10 cellular contexts compared by ENCODE assay signal in the genomic region with DNA sequence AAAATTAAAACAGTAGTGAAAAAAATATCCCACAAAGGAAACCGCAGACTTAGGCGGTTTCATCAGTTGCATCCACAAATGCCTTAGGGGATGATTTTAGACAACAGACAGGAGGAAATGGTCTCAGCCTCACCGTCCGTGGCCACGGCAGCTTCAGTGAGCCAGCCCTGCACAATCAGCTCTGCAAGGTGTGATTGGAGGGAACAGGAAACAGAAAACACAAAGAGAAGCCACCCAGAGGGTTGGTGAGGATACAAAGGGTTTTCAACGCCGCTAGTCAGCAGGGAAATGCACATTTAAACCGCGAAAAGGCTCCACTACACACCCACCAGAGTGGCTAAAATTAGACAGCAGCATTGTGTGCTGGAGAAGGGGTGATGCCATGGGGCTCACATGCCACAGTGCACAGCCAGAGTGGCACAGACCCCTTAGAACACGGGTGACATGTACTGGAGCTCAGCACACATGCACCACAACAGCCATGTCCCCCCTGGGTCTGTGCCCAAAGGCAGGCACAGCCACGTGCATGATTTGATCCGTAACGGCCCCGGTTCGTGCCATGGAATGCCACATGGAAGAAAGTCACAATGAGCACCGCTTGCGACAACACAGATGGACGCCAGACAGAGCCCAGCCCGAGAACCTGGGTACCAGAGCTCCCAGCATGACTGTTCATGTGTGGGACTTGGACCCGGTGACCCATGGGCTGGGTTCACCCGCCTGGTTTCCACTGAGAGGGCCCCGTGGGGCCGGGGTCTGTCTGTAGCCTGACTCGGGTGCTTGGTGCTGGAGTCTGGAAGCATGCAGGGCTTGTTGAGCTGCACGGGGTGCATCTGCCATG. TPM values are rescaled to one million over a fixed set of nuclear protein-coding genes. Genes with fewer than 3 reads are reported as not detected.
A peak's percentile ranks its signal among the peaks of the same experiment; 100 is the strongest.
DNase-seq lines count a peak whose midpoint lies in the region; ATAC-seq, FAIRE-seq and TF ChIP-seq lines count a peak whose summit lies in the region.
"Had no signal": no experiment of that assay in that cellular context is flagged by ENCODE, and none has a peak within 500 bp of the region (broad histone marks: within the 10 kb centered on the region; RNA-seq: fewer than 3 reads in every experiment).

No MANE protein-coding gene starts in this region.

- H3K4me3 Mint-ChIP-seq in T-helper 1 cell treated with Interleukin-12 subunit alpha and Interleukin-12 subunit beta and Interleukin-4 antibody, amounts not matched to agents 30 μg/mL and 1 μg/mL, for 36 hours = peak overlapping the region; percentile 39

- no peak overlapping the region for H3K4me3 ChIP-seq in kidney (ENCODE audit: low read length in 2 of 2)

- H3K27ac ChIP-seq in kidney (ENCODE audit: low read depth in 2 of 2, low read length in 2 of 2) (no peak overlapping the region), substantia nigra (ENCODE audit: low read depth, low read length, poor library complexity, severe bottlenecking) (no peak overlapping the region)

- H3K27me3 Mint-ChIP-seq in T-helper 1 cell treated with Interleukin-12 subunit alpha and Interleukin-12 subunit beta and Interleukin-4 antibody, amounts not matched to agents 30 μg/mL and 1 μg/mL, for 36 hours (ENCODE audit: low read depth) = no peaks in the 10 kb centered on the region

- peaks cover 23% of the 10 kb centered on the region for H3K36me3 Mint-ChIP-seq in T-helper 1 cell treated with Interleukin-12 subunit alpha and Interleukin-12 subunit beta and Interleukin-4 antibody, amounts not matched to agents 30 μg/mL and 1 μg/mL, for 36 hours (ENCODE audit: low read depth)

- no peak overlapping the region for H3K9ac ChIP-seq in kidney (ENCODE audit: low read length in 2 of 2)

- peak overlapping the region; percentile 63 for H3K27ac Mint-ChIP-seq in T-helper 1 cell treated with Interleukin-12 subunit alpha and Interleukin-12 subunit beta and Interleukin-4 antibody, amounts not matched to agents 30 μg/mL and 1 μg/mL, for 36 hours

- DNase-seq in GF-D8 (lab: John Stamatoyannopoulos, UW) (peak; percentile 56), kidney (peak; percentile 53), substantia nigra (lab: John Stamatoyannopoulos, UW) (no peak), NCI-H2196 (lab: John Stamatoyannopoulos, UW; ENCODE audit: unreplicated experiment) (no peak), iPS-NIHi7 (ENCODE audit: extremely low spot score) (no peak)

- H3K9me3 ChIP-seq in kidney (ENCODE audit: control insufficient read depth in 1 of 2, low read length in 2 of 2) = no peaks in the 10 kb centered on the region

- FAIRE-seq in kidney (lab: Jason Lieb, UNC) = no peak
- FAIRE-seq: endometrium had no signal

- intact Hi-C loops in kidney (cut with DNase I) = no loop called here

- TF ChIP-seq CTCF in kidney (IDR thresholded peaks at IDR 0.05; ENCODE audit: borderline replicate concordance, extremely low read depth, insufficient read depth) = no peak

- H3K36me3 ChIP-seq in kidney (ENCODE audit: control insufficient read depth in 1 of 2, insufficient read depth in 2 of 2, low read length in 2 of 2) = peaks cover 3 to 4% of the 10 kb centered on the region in 2 donors

- peaks cover 12% of the 10 kb centered on the region for H3K9me3 Mint-ChIP-seq in T-helper 1 cell treated with Interleukin-12 subunit alpha and Interleukin-12 subunit beta and Interleukin-4 antibody, amounts not matched to agents 30 μg/mL and 1 μg/mL, for 36 hours

- peak; percentile 71 for ATAC-seq in GM19467 (IDR thresholded peaks at IDR 0.05; ENCODE audit: unreplicated experiment)
- ATAC-seq in HG03457 (IDR thresholded peaks at IDR 0.05; ENCODE audit: unreplicated experiment) = peak; percentile 81

- peaks cover 0 to 5% of the 10 kb centered on the region in 2 donors for H3K4me1 ChIP-seq in kidney (ENCODE audit: control insufficient read depth in 1 of 2, insufficient read depth in 1 of 2, low read depth in 1 of 2, low read length in 2 of 2)

- H3K4me1 Mint-ChIP-seq in T-helper 1 cell treated with Interleukin-12 subunit alpha and Interleukin-12 subunit beta and Interleukin-4 antibody, amounts not matched to agents 30 μg/mL and 1 μg/mL, for 36 hours (ENCODE audit: low read depth) = peaks cover 59% of the 10 kb centered on the region

RNA-seq across cellular contexts. Expression of gene TERT, which starts 18.3 kb away (rescaled TPM):
- total RNA-seq in kidney = 0.91 TPM
- polyA plus RNA-seq in kidney (ENCODE audit: insufficient read depth, low read depth, low replicate concordance) = not detected
- total RNA-seq: skeletal muscle tissue had no signal

RNA-seq across cellular contexts. Expression of gene CLPTM1L, which starts 31.7 kb away (rescaled TPM):
- 96.6 TPM for total RNA-seq in kidney
- polyA plus RNA-seq in kidney (ENCODE audit: insufficient read depth, low read depth, low replicate concordance) = 135 TPM

Comparison
In these comparisons a context has a peak if more than half of its experiments do, and no peak if none do; other contexts are left out.
1. DNase-seq: peak in GF-D8 (single experiment) and kidney (single experiment); none in substantia nigra (0 of 49), NCI-H2196 (single experiment) and iPS-NIHi7 (single experiment).